In the genomic region with DNA sequence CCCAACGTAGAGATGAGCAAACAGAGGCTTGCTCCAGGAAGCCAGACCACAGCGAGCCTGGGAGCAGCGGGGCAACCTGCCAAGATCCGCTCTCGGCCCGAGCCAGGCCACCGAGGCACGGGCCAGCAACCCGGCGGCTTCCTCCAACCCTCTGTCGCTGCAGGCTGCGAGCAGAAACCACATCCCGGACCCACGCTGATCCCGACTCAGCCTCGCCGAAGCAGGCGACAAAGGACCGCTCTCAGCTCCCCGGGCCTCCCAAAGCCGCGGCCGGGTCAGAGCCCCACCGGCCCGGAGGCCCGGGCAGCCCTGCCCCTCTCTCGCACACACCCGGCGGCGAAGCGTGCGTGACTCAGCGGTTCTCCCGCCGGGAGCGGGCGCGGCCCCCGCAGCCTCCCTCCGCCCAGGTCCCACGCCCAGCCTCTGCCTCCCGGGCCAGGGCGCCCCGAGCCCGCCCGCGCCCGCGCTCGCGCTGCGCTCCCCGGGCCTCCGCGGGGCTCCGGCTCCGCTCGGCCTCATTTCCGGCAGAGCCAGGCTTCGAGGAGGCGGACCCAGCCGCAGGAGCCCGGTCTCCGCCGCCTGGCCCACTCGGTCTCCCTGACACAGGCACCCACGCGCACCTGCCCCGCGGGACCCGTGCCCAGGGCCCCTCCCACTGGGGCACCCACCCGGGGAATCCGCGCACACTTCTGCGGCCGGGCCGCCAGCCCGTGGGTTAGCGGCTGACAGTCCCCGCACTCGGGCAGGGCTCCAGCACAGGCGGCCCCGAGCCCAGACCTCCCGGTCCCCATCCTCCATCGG, we compare ENCODE assay signal across 8 cellular contexts. TPM values are rescaled to one million over a fixed set of nuclear protein-coding genes. Genes with fewer than 3 reads are reported as not detected.
A peak's percentile ranks its signal among the peaks of the same experiment; 100 is the strongest.
DNase-seq lines count a peak whose midpoint lies in the region; ATAC-seq, FAIRE-seq and TF ChIP-seq lines count a peak whose summit lies in the region.

No MANE protein-coding gene starts in this region.

- H3K36me3 ChIP-seq in astrocyte (ENCODE audit: insufficient read depth, low read length) (no peaks in the 10 kb centered on the region), psoas muscle (ENCODE audit: insufficient read depth in 1 of 2, low read depth in 1 of 2) (no peaks in the 10 kb centered on the region)

- H3K9me3 ChIP-seq in astrocyte (ENCODE audit: insufficient read depth, low read depth, low read length) (no peaks in the 10 kb centered on the region), right cardiac atrium (ENCODE audit: control insufficient read depth, low read length) (no peaks in the 10 kb centered on the region), psoas muscle (no peaks in the 10 kb centered on the region)

- H3K27me3 ChIP-seq in astrocyte (ENCODE audit: insufficient read depth, low read length) (peaks cover 38% of the 10 kb centered on the region), right cardiac atrium (ENCODE audit: control insufficient read depth, insufficient read depth) (no peaks in the 10 kb centered on the region), psoas muscle (ENCODE audit: insufficient read depth in 3 of 3, low read length in 2 of 3) (peaks cover 3 to 83% (median 28%) of the 10 kb centered on the region in 3 donors)

- no peak overlapping the region for H3K9ac ChIP-seq in astrocyte (ENCODE audit: low read length)

- H3K4me3 ChIP-seq in AG09309 (ENCODE audit: control insufficient read depth, low read depth, low read length) (peak overlapping the region; percentile 34), astrocyte (ENCODE audit: insufficient read depth, low read depth, low read length) (peak overlapping the region; percentile 28), right cardiac atrium (ENCODE audit: low read length) (peak overlapping the region; percentile 47), psoas muscle (peak overlapping the region; percentile 63)

- H3K79me2 ChIP-seq in astrocyte (ENCODE audit: insufficient read depth, low read length): no peaks in the 10 kb centered on the region

- FAIRE-seq in astrocyte (lab: Jason Lieb, UNC): no peak

- peak overlapping the region; percentile 84 for H3K4me2 ChIP-seq in astrocyte (ENCODE audit: low read length)

- peaks cover 2% of the 10 kb centered on the region for H3K9me3 Mint-ChIP-seq in astrocyte (ENCODE audit: unreplicated experiment)

- POLR2A ChIA-PET in HEK293T (lab: Yijun Ruan, JAX): no interaction called here

- CTCF ChIA-PET in HEK293T (lab: Yijun Ruan, JAX): no interaction called here

- H4K20me1 ChIP-seq in astrocyte (ENCODE audit: insufficient read depth, low read length): no peaks in the 10 kb centered on the region

- TF ChIP-seq CTCF in AG09309 (IDR thresholded peaks at IDR 0.05; ENCODE audit: control insufficient read depth, insufficient read depth, low read depth, low read length, missing control alignments) (no peak), astrocyte (IDR thresholded peaks at IDR 0.05; ENCODE audit: insufficient read depth, low read depth, low read length) (no peak), psoas muscle (IDR thresholded peaks at IDR 0.05) (no peak)

- peak overlapping the region; percentile 78 for H2AFZ ChIP-seq in astrocyte (ENCODE audit: low read depth, low read length)

- H3K4me3 Mint-ChIP-seq in astrocyte (ENCODE audit: unreplicated experiment): peak overlapping the region; percentile 74

- WGBS in right cardiac atrium: under 1% methylated on average over 85 of the region's 85 CpGs
- 0 to 1% (median 0%) methylated on average over 60 to 85 of the region's 85 CpGs for WGBS in psoas muscle, 3 donors

- H3K27ac Mint-ChIP-seq in astrocyte (ENCODE audit: unreplicated experiment): no peak overlapping the region

- H3K27ac ChIP-seq in astrocyte (ENCODE audit: low read depth, low read length) (no peak overlapping the region), right cardiac atrium (ENCODE audit: low read length) (no peak overlapping the region), psoas muscle (no peak overlapping the region)

- no peaks in the 10 kb centered on the region for H3K36me3 Mint-ChIP-seq in astrocyte (ENCODE audit: low read depth, unreplicated experiment)

- DNase-seq in AG09309 (ENCODE audit: low read depth) (no peak), HEK293T (ENCODE audit: extremely low spot score) (peak; percentile 51), astrocyte (ENCODE audit: low read depth) (peak; percentile 20), right cardiac atrium (peak; percentile 74 to 90 (median 83)), psoas muscle (peak; percentile 61 to 64), AML-193 (lab: John Stamatoyannopoulos, UW) (no peak)

- no peaks in the 10 kb centered on the region for H3K4me1 Mint-ChIP-seq in astrocyte (ENCODE audit: low read depth, unreplicated experiment)

- H3K4me1 ChIP-seq in astrocyte (ENCODE audit: insufficient read depth, low read length): no peaks in the 10 kb centered on the region
- H3K4me1 ChIP-seq in right cardiac atrium (ENCODE audit: control insufficient read depth, insufficient read depth, low read length): no peaks in the 10 kb centered on the region
- no peaks in the 10 kb centered on the region for H3K4me1 ChIP-seq in psoas muscle

- ATAC-seq in right cardiac atrium (peak; percentile 70 to 88), psoas muscle (peak; percentile 52 to 60 (median 59)), GM19395 (IDR thresholded peaks at IDR 0.05; ENCODE audit: unreplicated experiment) (no peak), HG03439 (IDR thresholded peaks at IDR 0.05; ENCODE audit: unreplicated experiment) (no peak)

- intact Hi-C loops in right cardiac atrium (cut with DNase I): no loop called here
- intact Hi-C loops in psoas muscle (cut with DNase I): no loop called here

- H3K27me3 Mint-ChIP-seq in astrocyte (ENCODE audit: low read depth, unreplicated experiment): peaks cover 67% of the 10 kb centered on the region

TF ChIP-seq in HEK293T, 16 proteins besides CTCF, POLR2A, EP300 and RAD21:
- TF ChIP-seq SP1 (IDR thresholded peaks at IDR 0.05) (no peak), ARNT (IDR thresholded peaks at IDR 0.05) (0 out of 2 replicates have a peak, but pooled peaks have one; percentile 8)

RNA-seq across cellular contexts. Expression of a gene that starts 1.7 kb away (rescaled TPM):
- 0.72 and 1.1 TPM in 2 replicates for total RNA-seq in astrocyte
- total RNA-seq in right cardiac atrium: 1 to 10 TPM; 2.3 to 7.2 (median 4.7) TPM
- polyA plus RNA-seq in right cardiac atrium: 2.8 TPM
- 1 to 10 TPM in 3 of 4 donors, under 1 TPM in 1; 0.62 to 2.1 (median 1.4) TPM for total RNA-seq in psoas muscle
- polyA plus RNA-seq in psoas muscle: 1 to 10 TPM in 1 of 3 donors, under 1 TPM in 2; 0.08 to 3.2 (median 0.52) TPM

Comparison
In these comparisons a context has a peak if more than half of its experiments do, and no peak if none do; other contexts are left out.
1. DNase-seq: peak in HEK293T (single experiment), astrocyte (single experiment), right cardiac atrium (3 of 3) and psoas muscle (2 of 2); none in AG09309 (single experiment) and AML-193 (0 of 2).
2. ATAC-seq: peak in right cardiac atrium (2 of 2) and psoas muscle (4 of 4); none in GM19395 (single experiment) and HG03439 (single experiment).
3. Peak in every context shown above with its lines, with median percentiles within 50 percentile points of each other: H3K4me3 ChIP-seq.